In genomic region chr18:58670561-58671121, GRCh38 we compare ENCODE assay signal across 1 cellular context.
A peak's percentile ranks its signal among the peaks of the same experiment; 100 is the strongest.
TF ChIP-seq lines count a peak whose summit lies in the region.

No MANE protein-coding gene starts in this region.

TF ChIP-seq in HepG2, 621 proteins besides CTCF, POLR2A, EP300 and RAD21 (continued from another document):
- TF ChIP-seq SNAPC2 (CRISPR knock-in tag; IDR thresholded peaks at IDR 0.05) (0 out of 2 replicates have a peak, but pooled peaks have one; percentile 23), ZNF280B (CRISPR knock-in tag; IDR thresholded peaks at IDR 0.05; ENCODE audit: borderline replicate concordance) (0 out of 2 replicates have a peak, but pooled peaks have one; percentile 36), SNAPC4 (CRISPR knock-in tag; IDR thresholded peaks at IDR 0.05) (0 out of 2 replicates have a peak, but pooled peaks have one; percentile 22), TMF1 (CRISPR knock-in tag; IDR thresholded peaks at IDR 0.05; ENCODE audit: low read depth) (0 out of 2 replicates have a peak, but pooled peaks have one; percentile 17), PRPF4 (IDR thresholded peaks at IDR 0.05; ENCODE audit: low read depth, low read length, poor library complexity, severe bottlenecking) (no peak), HNF1B (CRISPR knock-in tag; IDR thresholded peaks at IDR 0.05) (0 out of 2 replicates have a peak, but pooled peaks have one; percentile 11), TEAD3 (CRISPR knock-in tag; optimal IDR thresholded peaks at IDR 0.05; ENCODE audit: borderline replicate concordance) (peak; percentile 28), ELF3 (CRISPR knock-in tag; IDR thresholded peaks at IDR 0.05) (no peak), ZNF891 (CRISPR knock-in tag; IDR thresholded peaks at IDR 0.05) (0 out of 2 replicates have a peak, but pooled peaks have one; percentile 53), CAMTA2 (CRISPR knock-in tag; IDR thresholded peaks at IDR 0.05; ENCODE audit: borderline replicate concordance) (peak; percentile 68; the same call in 1 of the 2 replicates), ZNF431 (CRISPR knock-in tag; IDR thresholded peaks at IDR 0.05; ENCODE audit: borderline replicate concordance, low read depth) (0 out of 2 replicates have a peak, but pooled peaks have one; percentile 8), SMYD3 (CRISPR knock-in tag; IDR thresholded peaks at IDR 0.05) (peak; percentile 74; the same call in 1 of the 2 replicates), ZNF644 (CRISPR knock-in tag; IDR thresholded peaks at IDR 0.05; ENCODE audit: low read depth) (0 out of 2 replicates have a peak, but pooled peaks have one; percentile 27), U2AF1 (optimal IDR thresholded peaks at IDR 0.05; ENCODE audit: low read depth, low read length) (no peak), DZIP1 (CRISPR knock-in tag; IDR thresholded peaks at IDR 0.05) (peak; percentile 64; the same call in 1 of the 2 replicates)
